ENCODE assay signal across 14 cellular contexts in genomic region chr1:156581661-156582387, GRCh38. TPM values are rescaled to one million over a fixed set of nuclear protein-coding genes. Genes with fewer than 3 reads are reported as not detected.
DNase-seq lines count a peak whose midpoint lies in the region; ATAC-seq and TF ChIP-seq lines count a peak whose summit lies in the region.
"Had no signal": no experiment of that assay in that cellular context is flagged by ENCODE, and none has a peak within 500 bp of the region (broad histone marks: within the 10 kb centered on the region; RNA-seq: fewer than 3 reads in every experiment).

No MANE protein-coding gene starts in this region.

- no peaks in the 10 kb centered on the region for H3K36me3 Mint-ChIP-seq in CD4-positive, alpha-beta memory T cell
- no peaks in the 10 kb centered on the region for H3K36me3 Mint-ChIP-seq in activated T-helper 2 cell treated with anti-CD3 and anti-CD28 coated beads, Interferon-gamma antibody, Interleukin-2, Interleukin-4, amounts not matched to agents 10 μg/mL and 5 μg/mL and 100 μg/mL, durations not matched to agents 14 hours and 24 hours and 36 hours (ENCODE audit: low read depth)
- H3K36me3 Mint-ChIP-seq in neural crest cell (ENCODE audit: low read depth): no peaks in the 10 kb centered on the region

- peak overlapping the region; percentile 62; the same call in 1 of the 2 replicates for H2AFZ ChIP-seq in Karpas-422 (ENCODE audit: low read length)

- H3K79me2 ChIP-seq in Karpas-422 (ENCODE audit: low read length): no peaks in the 10 kb centered on the region

- POLR2A ChIA-PET in CD4-positive, alpha-beta memory T cell (lab: Charles Lee; ENCODE audit: partially characterized antibody): interaction anchor here (0.8 to 1.9 kb wide), 6 partner anchors 10 to 81 kb away, joined by 3 to 8 read pairs (median 4); partner anchors contain the start of genes GPATCH4, MEF2D and NAXE

- in situ Hi-C loops in GM13977 (cut with MboI; ENCODE audit: low pct_unique_long_range_greater_than_20kb, low sequenced_read_pairs, unreplicated experiment): no loop called here

- H3K9ac ChIP-seq in Karpas-422 (ENCODE audit: low read length): peak overlapping the region; percentile 59

- no peaks in the 10 kb centered on the region for H3K36me3 ChIP-seq in CD4-positive, alpha-beta memory T cell (ENCODE audit: insufficient read depth, low read length)
- no peaks in the 10 kb centered on the region for H3K36me3 ChIP-seq in Karpas-422 (ENCODE audit: insufficient read depth, low read length)
- H3K36me3 ChIP-seq: lower lobe of right lung, MG63 had no signal

- intact Hi-C loops in CD4-positive, alpha-beta memory T cell (cut with micrococcal nuclease): no loop called here
- intact Hi-C loops in activated T-helper 2 cell treated with anti-CD3 and anti-CD28 coated beads, Interferon-gamma antibody, Interleukin-2, Interleukin-4, amounts not matched to agents 10 μg/mL and 5 μg/mL and 100 μg/mL, durations not matched to agents 14 hours and 24 hours and 36 hours (cut with micrococcal nuclease): no loop called here

- H3K9me3 Mint-ChIP-seq in CD4-positive, alpha-beta memory T cell: no peaks in the 10 kb centered on the region
- H3K9me3 Mint-ChIP-seq in activated T-helper 2 cell treated with anti-CD3 and anti-CD28 coated beads, Interferon-gamma antibody, Interleukin-2, Interleukin-4, amounts not matched to agents 10 μg/mL and 5 μg/mL and 100 μg/mL, durations not matched to agents 14 hours and 24 hours and 36 hours: no peaks in the 10 kb centered on the region
- no peaks in the 10 kb centered on the region for H3K9me3 Mint-ChIP-seq in neural crest cell

- peaks cover 0 to 2% (median under 1%) of the 10 kb centered on the region in 4 donors for H3K4me1 Mint-ChIP-seq in CD4-positive, alpha-beta memory T cell
- H3K4me1 Mint-ChIP-seq in activated T-helper 2 cell treated with anti-CD3 and anti-CD28 coated beads, Interferon-gamma antibody, Interleukin-2, Interleukin-4, amounts not matched to agents 10 μg/mL and 5 μg/mL and 100 μg/mL, durations not matched to agents 14 hours and 24 hours and 36 hours (ENCODE audit: low read depth): peaks cover 8% of the 10 kb centered on the region
- H3K4me1 Mint-ChIP-seq in neural crest cell: peaks cover 15% of the 10 kb centered on the region

- no peak for ATAC-seq in HG03469 (IDR thresholded peaks at IDR 0.05; ENCODE audit: unreplicated experiment)
- ATAC-seq in HG03342 (IDR thresholded peaks at IDR 0.05; ENCODE audit: unreplicated experiment): no peak
- ATAC-seq: foreskin keratinocyte, lower lobe of right lung had no signal

- no peaks in the 10 kb centered on the region for H3K9me2 ChIP-seq in Karpas-422 (replicated peaks; ENCODE audit: insufficient read depth, low read length)

- TF ChIP-seq CTCF in neural crest cell (conservative IDR thresholded peaks at IDR 0.05): no peak
- no peak for TF ChIP-seq CTCF in GM13977 (IDR thresholded peaks at IDR 0.05; ENCODE audit: extremely low read depth, insufficient read depth, missing control alignments)

- no peak for DNase-seq in CD4-positive, alpha-beta memory T cell
- DNase-seq in Karpas-422 (peak; percentile 57), neural crest cell (ENCODE audit: low read depth, low spot score) (no peak), GM19238 (ENCODE audit: insufficient read length, low spot score) (no peak), GM13977 (ENCODE audit: low spot score) (no peak)
- no peak for DNase-seq in activated T-helper 2 cell treated with anti-CD3 and anti-CD28 coated beads, Interferon-gamma antibody, Interleukin-2, Interleukin-4, amounts not matched to agents 10 μg/mL and 5 μg/mL and 100 μg/mL, durations not matched to agents 14 hours and 24 hours and 36 hours (ENCODE audit: low spot score)
- DNase-seq: foreskin keratinocyte; lower lobe of right lung; MG63; NK-92 treated with Interleukin-12 subunit alpha and Interleukin-12 subunit beta, amount 100 ng/mL, for 24 hours; small intestine; testis had no signal

- H3K4me3 Mint-ChIP-seq in CD4-positive, alpha-beta memory T cell: peak overlapping the region in 5 of 8 donors; percentile 28 to 64 (median 42)
- H3K4me3 Mint-ChIP-seq in activated T-helper 2 cell treated with anti-CD3 and anti-CD28 coated beads, Interferon-gamma antibody, Interleukin-2, Interleukin-4, amounts not matched to agents 10 μg/mL and 5 μg/mL and 100 μg/mL, durations not matched to agents 14 hours and 24 hours and 36 hours (ENCODE audit: low read depth): peak overlapping the region; percentile 73
- no peak overlapping the region for H3K4me3 Mint-ChIP-seq in neural crest cell

- H3K9me3 ChIP-seq in CD4-positive, alpha-beta memory T cell (ENCODE audit: control insufficient read depth in 1 of 2, low read length in 2 of 2): no peaks in the 10 kb centered on the region
- H3K9me3 ChIP-seq in Karpas-422 (ENCODE audit: low read length): no peaks in the 10 kb centered on the region
- H3K9me3 ChIP-seq: lower lobe of right lung, MG63, testis had no signal

- peaks cover 0 to 4% of the 10 kb centered on the region in 2 donors for H3K27me3 Mint-ChIP-seq in CD4-positive, alpha-beta memory T cell
- H3K27me3 Mint-ChIP-seq in activated T-helper 2 cell treated with anti-CD3 and anti-CD28 coated beads, Interferon-gamma antibody, Interleukin-2, Interleukin-4, amounts not matched to agents 10 μg/mL and 5 μg/mL and 100 μg/mL, durations not matched to agents 14 hours and 24 hours and 36 hours (ENCODE audit: low read depth): no peaks in the 10 kb centered on the region
- H3K27me3 Mint-ChIP-seq in neural crest cell (ENCODE audit: low read depth): no peaks in the 10 kb centered on the region

- no peak overlapping the region for H3K4me3 ChIP-seq in CD4-positive, alpha-beta memory T cell (ENCODE audit: low read length in 2 of 2)
- peak overlapping the region; percentile 48 for H3K4me3 ChIP-seq in Karpas-422 (ENCODE audit: low read length)
- H3K4me3 ChIP-seq: lower lobe of right lung, MG63, testis had no signal

- H3K4me2 ChIP-seq in Karpas-422 (ENCODE audit: low read depth, low read length, poor library complexity, severe bottlenecking): peak overlapping the region; percentile 48

- H3K27ac ChIP-seq in CD4-positive, alpha-beta memory T cell (ENCODE audit: low read depth, low read length): no peak overlapping the region
- H3K27ac ChIP-seq in Karpas-422 (ENCODE audit: low read length): peak overlapping the region; percentile 23; the same call in 1 of the 2 replicates
- H3K27ac ChIP-seq: foreskin keratinocyte, lower lobe of right lung, testis had no signal

- H4K20me1 ChIP-seq in Karpas-422 (ENCODE audit: insufficient read depth, low read depth, low read length): no peaks in the 10 kb centered on the region

- CTCF ChIA-PET in CD4-positive, alpha-beta memory T cell (lab: Charles Lee; ENCODE audit: partially characterized antibody): interaction anchor here (0.7 to 3.3 kb wide), 11 partner anchors 10 to 124 kb away, joined by 3 to 15 read pairs (median 5); partner anchors contain the start of genes IQGAP3 and NAXE

- peak overlapping the region in 4 of 7 donors; percentile 37 to 60 (median 58) for H3K27ac Mint-ChIP-seq in CD4-positive, alpha-beta memory T cell
- H3K27ac Mint-ChIP-seq in activated T-helper 2 cell treated with anti-CD3 and anti-CD28 coated beads, Interferon-gamma antibody, Interleukin-2, Interleukin-4, amounts not matched to agents 10 μg/mL and 5 μg/mL and 100 μg/mL, durations not matched to agents 14 hours and 24 hours and 36 hours: peak overlapping the region; percentile 77
- peak overlapping the region; percentile 88 for H3K27ac Mint-ChIP-seq in neural crest cell (ENCODE audit: unreplicated experiment)

- H3K27me3 ChIP-seq in CD4-positive, alpha-beta memory T cell (ENCODE audit: insufficient read depth, low read length): no peaks in the 10 kb centered on the region
- H3K27me3 ChIP-seq in Karpas-422 (ENCODE audit: low read length): no peaks in the 10 kb centered on the region
- H3K27me3 ChIP-seq: foreskin keratinocyte, MG63, testis had no signal

- no peaks in the 10 kb centered on the region for H3K4me1 ChIP-seq in CD4-positive, alpha-beta memory T cell (ENCODE audit: insufficient read depth, low read length)
- H3K4me1 ChIP-seq in Karpas-422 (ENCODE audit: low read length): peaks cover 33% of the 10 kb centered on the region
- H3K4me1 ChIP-seq: foreskin keratinocyte, lower lobe of right lung, testis had no signal

RNA-seq across cellular contexts. Expression of gene TTC24, which starts 2.3 kb away (rescaled TPM):
- under 1 TPM; 0.84 to 0.91 TPM for total RNA-seq in CD4-positive, alpha-beta memory T cell
- polyA plus RNA-seq in CD4-positive, alpha-beta memory T cell: under 1 TPM in 1 of 2 donors, not detected in 1; 0.12 TPM
- total RNA-seq in Karpas-422 (2014; rRNA removed; shearing (Covaris generic); ENCODE audit: low replicate concordance): 2.9 and 7.8 TPM in 2 replicates
- total RNA-seq in activated T-helper 2 cell treated with anti-CD3 and anti-CD28 coated beads, Interferon-gamma antibody, Interleukin-2, Interleukin-4, amounts not matched to agents 10 μg/mL and 5 μg/mL and 100 μg/mL, durations not matched to agents 14 hours and 24 hours and 36 hours: 3.8 and 4.5 TPM in 2 replicates
- not detected in 2 replicates for total RNA-seq in neural crest cell
- total RNA-seq: foreskin keratinocyte, lower lobe of right lung, testis had no signal
- polyA plus RNA-seq: foreskin keratinocyte had no signal

RNA-seq across cellular contexts. Expression of gene IQGAP3, which starts 9.5 kb away (rescaled TPM):
- not detected for total RNA-seq in CD4-positive, alpha-beta memory T cell
- polyA plus RNA-seq in CD4-positive, alpha-beta memory T cell: not detected
- 0.75 and 1.5 TPM in 2 replicates for total RNA-seq in Karpas-422 (2014; rRNA removed; shearing (Covaris generic); ENCODE audit: low replicate concordance)
- total RNA-seq in activated T-helper 2 cell treated with anti-CD3 and anti-CD28 coated beads, Interferon-gamma antibody, Interleukin-2, Interleukin-4, amounts not matched to agents 10 μg/mL and 5 μg/mL and 100 μg/mL, durations not matched to agents 14 hours and 24 hours and 36 hours: 16.1 and 16.8 TPM in 2 replicates
- total RNA-seq in neural crest cell: 43.1 and 43.5 TPM in 2 replicates

RNA-seq across cellular contexts. Expression of gene NAXE, which starts 9.8 kb away (rescaled TPM):
- 10 to 100 TPM; 46.7 to 49.5 TPM for total RNA-seq in CD4-positive, alpha-beta memory T cell
- 100 to 1,000 TPM in 1 of 2 donors, 10 to 100 TPM in 1; 93.3 to 152 TPM for polyA plus RNA-seq in CD4-positive, alpha-beta memory T cell
- total RNA-seq in Karpas-422 (2014; rRNA removed; shearing (Covaris generic); ENCODE audit: low replicate concordance): 113 and 135 TPM in 2 replicates
- 76.1 and 78.8 TPM in 2 replicates for total RNA-seq in activated T-helper 2 cell treated with anti-CD3 and anti-CD28 coated beads, Interferon-gamma antibody, Interleukin-2, Interleukin-4, amounts not matched to agents 10 μg/mL and 5 μg/mL and 100 μg/mL, durations not matched to agents 14 hours and 24 hours and 36 hours
- total RNA-seq in neural crest cell: 76.5 and 80.6 TPM in 2 replicates

RNA-seq across cellular contexts. Expression of gene GPATCH4, which starts 19.5 kb away (rescaled TPM):
- total RNA-seq in CD4-positive, alpha-beta memory T cell: 10 to 100 TPM; 26.9 to 30.7 TPM
- polyA plus RNA-seq in CD4-positive, alpha-beta memory T cell: 10 to 100 TPM in 1 of 2 donors, 1 to 10 TPM in 1; 8.1 to 58.5 TPM
- 26.2 and 28.0 TPM in 2 replicates for total RNA-seq in Karpas-422 (2014; rRNA removed; shearing (Covaris generic); ENCODE audit: low replicate concordance)
- total RNA-seq in activated T-helper 2 cell treated with anti-CD3 and anti-CD28 coated beads, Interferon-gamma antibody, Interleukin-2, Interleukin-4, amounts not matched to agents 10 μg/mL and 5 μg/mL and 100 μg/mL, durations not matched to agents 14 hours and 24 hours and 36 hours: 73.7 and 80.4 TPM in 2 replicates
- total RNA-seq in neural crest cell: 40.6 and 41.2 TPM in 2 replicates

RNA-seq across cellular contexts. Expression of gene HAPLN2, which starts 37.4 kb away (rescaled TPM):
- not detected for total RNA-seq in CD4-positive, alpha-beta memory T cell
- not detected for polyA plus RNA-seq in CD4-positive, alpha-beta memory T cell
- total RNA-seq in Karpas-422 (2014; rRNA removed; shearing (Covaris generic); ENCODE audit: low replicate concordance): 0.47 TPM in 1 of 2 replicates, not detected in the other
- not detected in 2 replicates for total RNA-seq in activated T-helper 2 cell treated with anti-CD3 and anti-CD28 coated beads, Interferon-gamma antibody, Interleukin-2, Interleukin-4, amounts not matched to agents 10 μg/mL and 5 μg/mL and 100 μg/mL, durations not matched to agents 14 hours and 24 hours and 36 hours
- total RNA-seq in neural crest cell: 0.70 and 0.91 TPM in 2 replicates
- total RNA-seq: foreskin keratinocyte had no signal
- polyA plus RNA-seq: foreskin keratinocyte had no signal
